ENCODE assay signal across 1 cellular context in the genomic region with DNA sequence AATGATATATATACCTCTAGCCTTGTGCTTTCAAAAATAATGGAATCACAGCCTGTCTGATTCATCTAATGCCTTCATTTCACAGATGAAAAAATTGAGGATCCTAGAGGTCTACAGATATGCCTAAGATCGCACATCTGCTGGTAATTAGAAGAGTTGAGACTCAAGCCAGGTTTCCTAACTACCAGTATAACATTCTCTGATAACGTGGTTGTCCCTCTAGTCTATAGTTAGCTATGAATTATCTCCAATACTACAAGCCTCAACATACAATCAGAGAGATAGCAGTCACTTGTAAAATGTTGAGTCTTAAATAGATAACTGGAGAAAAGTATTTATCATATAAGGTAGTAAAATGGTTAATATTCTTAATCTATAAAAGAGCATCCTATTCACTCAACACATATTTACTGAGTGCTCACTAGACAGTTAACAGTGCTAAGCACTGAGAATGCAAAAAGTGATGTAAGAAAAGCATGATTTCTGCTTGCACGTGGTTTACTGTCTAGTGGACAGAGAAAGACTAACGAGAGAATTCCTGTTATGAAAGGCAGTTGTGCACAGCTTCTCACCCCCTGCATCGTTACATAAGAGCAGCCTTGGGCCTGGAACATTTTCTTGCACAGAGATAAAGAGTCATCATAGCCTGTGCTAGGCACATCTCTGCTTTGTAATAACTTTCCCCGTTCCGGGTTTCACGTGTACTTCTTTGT.
TF ChIP-seq lines count a peak whose summit lies in the region.

No MANE protein-coding gene starts in this region.

TF ChIP-seq in K562, 482 proteins besides CTCF, POLR2A, EP300 and RAD21 (continued from another document):
- TF ChIP-seq EZH2 (IDR thresholded peaks at IDR 0.05; ENCODE audit: borderline replicate concordance, low read depth, low read length): no peak
- TF ChIP-seq, protein P1, sequence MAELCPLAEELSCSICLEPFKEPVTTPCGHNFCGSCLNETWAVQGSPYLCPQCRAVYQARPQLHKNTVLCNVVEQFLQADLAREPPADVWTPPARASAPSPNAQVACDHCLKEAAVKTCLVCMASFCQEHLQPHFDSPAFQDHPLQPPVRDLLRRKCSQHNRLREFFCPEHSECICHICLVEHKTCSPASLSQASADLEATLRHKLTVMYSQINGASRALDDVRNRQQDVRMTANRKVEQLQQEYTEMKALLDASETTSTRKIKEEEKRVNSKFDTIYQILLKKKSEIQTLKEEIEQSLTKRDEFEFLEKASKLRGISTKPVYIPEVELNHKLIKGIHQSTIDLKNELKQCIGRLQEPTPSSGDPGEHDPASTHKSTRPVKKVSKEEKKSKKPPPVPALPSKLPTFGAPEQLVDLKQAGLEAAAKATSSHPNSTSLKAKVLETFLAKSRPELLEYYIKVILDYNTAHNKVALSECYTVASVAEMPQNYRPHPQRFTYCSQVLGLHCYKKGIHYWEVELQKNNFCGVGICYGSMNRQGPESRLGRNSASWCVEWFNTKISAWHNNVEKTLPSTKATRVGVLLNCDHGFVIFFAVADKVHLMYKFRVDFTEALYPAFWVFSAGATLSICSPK (IDR thresholded peaks at IDR 0.05; ENCODE audit: borderline replicate concordance): no peak
- TF ChIP-seq SAFB (IDR thresholded peaks at IDR 0.05; ENCODE audit: borderline replicate concordance, low read depth, low read length): no peak
- TF ChIP-seq, protein P2, sequence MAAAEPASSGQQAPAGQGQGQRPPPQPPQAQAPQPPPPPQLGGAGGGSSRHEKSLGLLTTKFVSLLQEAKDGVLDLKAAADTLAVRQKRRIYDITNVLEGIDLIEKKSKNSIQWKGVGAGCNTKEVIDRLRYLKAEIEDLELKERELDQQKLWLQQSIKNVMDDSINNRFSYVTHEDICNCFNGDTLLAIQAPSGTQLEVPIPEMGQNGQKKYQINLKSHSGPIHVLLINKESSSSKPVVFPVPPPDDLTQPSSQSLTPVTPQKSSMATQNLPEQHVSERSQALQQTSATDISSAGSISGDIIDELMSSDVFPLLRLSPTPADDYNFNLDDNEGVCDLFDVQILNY (CRISPR knock-in tag; IDR thresholded peaks at IDR 0.05): no peak
- TF ChIP-seq TOE1 (IDR thresholded peaks at IDR 0.05; ENCODE audit: borderline replicate concordance): no peak
- TF ChIP-seq TOE1 (CRISPR knock-in tag; IDR thresholded peaks at IDR 0.05; ENCODE audit: borderline replicate concordance, low read depth): no peak
- TF ChIP-seq, protein P3, sequence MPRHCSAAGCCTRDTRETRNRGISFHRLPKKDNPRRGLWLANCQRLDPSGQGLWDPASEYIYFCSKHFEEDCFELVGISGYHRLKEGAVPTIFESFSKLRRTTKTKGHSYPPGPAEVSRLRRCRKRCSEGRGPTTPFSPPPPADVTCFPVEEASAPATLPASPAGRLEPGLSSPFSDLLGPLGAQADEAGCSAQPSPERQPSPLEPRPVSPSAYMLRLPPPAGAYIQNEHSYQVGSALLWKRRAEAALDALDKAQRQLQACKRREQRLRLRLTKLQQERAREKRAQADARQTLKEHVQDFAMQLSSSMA (CRISPR knock-in tag; IDR thresholded peaks at IDR 0.05): no peak
- no peak for TF ChIP-seq RFX1 (IDR thresholded peaks at IDR 0.05)
- TF ChIP-seq KDM5B (IDR thresholded peaks at IDR 0.05; ENCODE audit: insufficient replicate concordance, low read depth, low read length): no peak
- no peak for TF ChIP-seq ZKSCAN8 (CRISPR knock-in tag; IDR thresholded peaks at IDR 0.05)
- TF ChIP-seq ZBED1 (IDR thresholded peaks at IDR 0.05): no peak
- TF ChIP-seq CBFA2T3 (IDR thresholded peaks at IDR 0.05): peak; percentile 9; the same call in 1 of the 2 replicates
- no peak for TF ChIP-seq TAF9B (IDR thresholded peaks at IDR 0.05; ENCODE audit: partially characterized antibody)
- TF ChIP-seq FOXA3 (CRISPR knock-in tag; conservative IDR thresholded peaks at IDR 0.05 in 1 of 2, IDR thresholded peaks at IDR 0.05 in 1 of 2): no peak
- no peak for TF ChIP-seq POLR2H (tag; IDR thresholded peaks at IDR 0.05; ENCODE audit: low read depth)
- TF ChIP-seq, protein P4, sequence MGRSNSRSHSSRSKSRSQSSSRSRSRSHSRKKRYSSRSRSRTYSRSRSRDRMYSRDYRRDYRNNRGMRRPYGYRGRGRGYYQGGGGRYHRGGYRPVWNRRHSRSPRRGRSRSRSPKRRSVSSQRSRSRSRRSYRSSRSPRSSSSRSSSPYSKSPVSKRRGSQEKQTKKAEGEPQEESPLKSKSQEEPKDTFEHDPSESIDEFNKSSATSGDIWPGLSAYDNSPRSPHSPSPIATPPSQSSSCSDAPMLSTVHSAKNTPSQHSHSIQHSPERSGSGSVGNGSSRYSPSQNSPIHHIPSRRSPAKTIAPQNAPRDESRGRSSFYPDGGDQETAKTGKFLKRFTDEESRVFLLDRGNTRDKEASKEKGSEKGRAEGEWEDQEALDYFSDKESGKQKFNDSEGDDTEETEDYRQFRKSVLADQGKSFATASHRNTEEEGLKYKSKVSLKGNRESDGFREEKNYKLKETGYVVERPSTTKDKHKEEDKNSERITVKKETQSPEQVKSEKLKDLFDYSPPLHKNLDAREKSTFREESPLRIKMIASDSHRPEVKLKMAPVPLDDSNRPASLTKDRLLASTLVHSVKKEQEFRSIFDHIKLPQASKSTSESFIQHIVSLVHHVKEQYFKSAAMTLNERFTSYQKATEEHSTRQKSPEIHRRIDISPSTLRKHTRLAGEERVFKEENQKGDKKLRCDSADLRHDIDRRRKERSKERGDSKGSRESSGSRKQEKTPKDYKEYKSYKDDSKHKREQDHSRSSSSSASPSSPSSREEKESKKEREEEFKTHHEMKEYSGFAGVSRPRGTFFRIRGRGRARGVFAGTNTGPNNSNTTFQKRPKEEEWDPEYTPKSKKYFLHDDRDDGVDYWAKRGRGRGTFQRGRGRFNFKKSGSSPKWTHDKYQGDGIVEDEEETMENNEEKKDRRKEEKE (IDR thresholded peaks at IDR 0.05; ENCODE audit: borderline replicate concordance in 1 of 2, control insufficient read depth in 1 of 2, low read depth in 2 of 2, low read length in 1 of 2): no peak
- no peak for TF ChIP-seq E2F3 (CRISPR knock-in tag; IDR thresholded peaks at IDR 0.05)
- no peak for TF ChIP-seq BRCA1 (IDR thresholded peaks at IDR 0.05)
- no peak for TF ChIP-seq BRCA1 (CRISPR knock-in tag; IDR thresholded peaks at IDR 0.05)
